ENCODE assay signal across 17 cellular contexts in genomic region chr2:234679151-234679765, GRCh38.
DNase-seq lines count a peak whose midpoint lies in the region; ATAC-seq and TF ChIP-seq lines count a peak whose summit lies in the region.
"Had no signal": no experiment of that assay in that cellular context is flagged by ENCODE, and none has a peak within 500 bp of the region (broad histone marks: within the 10 kb centered on the region; RNA-seq: fewer than 3 reads in every experiment).

No MANE protein-coding gene starts in this region.

- H3K27ac ChIP-seq in GM23248 (peak overlapping the region; percentile 87), angular gyrus (ENCODE audit: low read depth, low read length) (peak overlapping the region; percentile 46), hepatocyte (peak overlapping the region; percentile 55), skin epidermis (peak overlapping the region in 11 of 21 experiments; percentile 3 to 81 (median 53)), neural progenitor cell (no peak overlapping the region)
- H3K27ac ChIP-seq: KMS-11 had no signal

- peaks cover 5% of the 10 kb centered on the region for H3K9me3 Mint-ChIP-seq in neural progenitor cell
- H3K9me3 Mint-ChIP-seq: activated CD4-positive, alpha-beta T cell treated with anti-CD3 and anti-CD28 coated beads, Interleukin-2, amount 10 ng/mL, durations not matched to agents 7 days and 5 days had no signal

- H3K27me3 ChIP-seq in GM23248 (replicated peaks; ENCODE audit: insufficient read depth) = no peaks in the 10 kb centered on the region
- H3K27me3 ChIP-seq in hepatocyte = no peaks in the 10 kb centered on the region
- no peaks in the 10 kb centered on the region for H3K27me3 ChIP-seq in neural progenitor cell
- H3K27me3 ChIP-seq: heart right ventricle had no signal

- H3K4me3 Mint-ChIP-seq in neural progenitor cell = no peak overlapping the region
- H3K4me3 Mint-ChIP-seq: activated CD4-positive, alpha-beta T cell treated with anti-CD3 and anti-CD28 coated beads, Interleukin-2, amount 10 ng/mL, durations not matched to agents 7 days and 5 days; neural crest cell; type B pancreatic cell had no signal

- H3K79me2 ChIP-seq in GM23248 (ENCODE audit: insufficient read depth) (no peaks in the 10 kb centered on the region), hepatocyte (no peaks in the 10 kb centered on the region), neural progenitor cell (ENCODE audit: low read depth) (no peaks in the 10 kb centered on the region)

- H3K9me2 ChIP-seq in GM23248 (ENCODE audit: insufficient read depth) (no peaks in the 10 kb centered on the region), hepatocyte (replicated peaks; ENCODE audit: insufficient read depth) (no peaks in the 10 kb centered on the region)

- H3K27ac Mint-ChIP-seq in neural progenitor cell = no peak overlapping the region
- H3K27ac Mint-ChIP-seq: activated CD4-positive, alpha-beta T cell treated with anti-CD3 and anti-CD28 coated beads, Interleukin-2, amount 10 ng/mL, durations not matched to agents 7 days and 5 days; type B pancreatic cell had no signal

- DNase-seq in GM23248 (peak; percentile 81), hepatocyte (ENCODE audit: low spot score) (no peak), erythroblast (lab: John Stamatoyannopoulos, UW) (no peak), left colon (no peak), neural progenitor cell (ENCODE audit: low spot score) (no peak), NCI-H2081 treated with DMSO at 0.1 percent for 48 hours (lab: John Stamatoyannopoulos, UW) (no peak)
- DNase-seq: activated CD4-positive, alpha-beta T cell treated with anti-CD3 and anti-CD28 coated beads, Interleukin-2, amount 10 ng/mL, durations not matched to agents 7 days and 5 days; DMS79 treated with DMSO at 0.1 percent for 48 hours; effector CD4-positive, alpha-beta T cell; NCI-H1694; T-helper 9 cell had no signal

- no peak for ATAC-seq in left colon

- TF ChIP-seq POLR2A in erythroblast (IDR thresholded peaks at IDR 0.05; ENCODE audit: low read length) = no peak

- intact Hi-C loops in left colon (cut with DNase I, micrococcal nuclease) = no loop called here

- H3K27me3 Mint-ChIP-seq in neural progenitor cell (ENCODE audit: insufficient read depth, low read depth) = peaks cover 10% of the 10 kb centered on the region
- H3K27me3 Mint-ChIP-seq: type B pancreatic cell had no signal

- H3K36me3 ChIP-seq in GM23248 (ENCODE audit: low read depth) (no peaks in the 10 kb centered on the region), hepatocyte (replicated peaks; ENCODE audit: insufficient read depth, low read depth) (no peaks in the 10 kb centered on the region), neural progenitor cell (no peaks in the 10 kb centered on the region)
- H3K36me3 ChIP-seq: heart right ventricle had no signal

- in situ Hi-C loops in GM23248 (cut with MboI) = no loop called here

- no peaks in the 10 kb centered on the region for H4K20me1 ChIP-seq in GM23248 (ENCODE audit: insufficient read depth)
- no peaks in the 10 kb centered on the region for H4K20me1 ChIP-seq in hepatocyte (ENCODE audit: insufficient read depth, poor library complexity, severe bottlenecking)
- H4K20me1 ChIP-seq in neural progenitor cell (ENCODE audit: low read depth) = no peaks in the 10 kb centered on the region

- 24 to 25% methylated on average over 13 of the region's 13 CpGs for WGBS in GM23248 (ENCODE audit: low coverage in 1 of 2, low lambda C conversion rate in 2 of 2, missing lambda C conversion rate in 2 of 2), 2 experiments
- 82% methylated on average over 13 of the region's 13 CpGs for WGBS in hepatocyte (ENCODE audit: low lambda C conversion rate, missing lambda C conversion rate)

- TF ChIP-seq CTCF in hepatocyte (IDR thresholded peaks at IDR 0.05; ENCODE audit: poor library complexity) (no peak), neural progenitor cell (IDR thresholded peaks at IDR 0.05) (no peak)

- H3K4me1 ChIP-seq in GM23248 (ENCODE audit: insufficient read depth) = peaks cover 48% of the 10 kb centered on the region
- peaks cover 33% of the 10 kb centered on the region for H3K4me1 ChIP-seq in hepatocyte (ENCODE audit: insufficient read depth)
- H3K4me1 ChIP-seq in neural progenitor cell = peaks cover 56% of the 10 kb centered on the region

- H3K9ac ChIP-seq in GM23248 = peak overlapping the region; percentile 59
- no peak overlapping the region for H3K9ac ChIP-seq in neural progenitor cell
- H3K9ac ChIP-seq: KMS-11 had no signal

- H3F3A ChIP-seq in GM23248 (ENCODE audit: insufficient read depth) (peaks cover 44% of the 10 kb centered on the region), neural progenitor cell (ENCODE audit: low read depth) (peaks cover 30% of the 10 kb centered on the region)

- no peaks in the 10 kb centered on the region for H3K36me3 Mint-ChIP-seq in neural progenitor cell
- H3K36me3 Mint-ChIP-seq: type B pancreatic cell had no signal

- H3K4me2 ChIP-seq in GM23248 (ENCODE audit: unreplicated experiment) (peak overlapping the region; percentile 74), hepatocyte (peak overlapping the region; percentile 3), neural progenitor cell (no peak overlapping the region)
- H3K4me2 ChIP-seq: KMS-11 had no signal

- peak overlapping the region; percentile 47 for H3K4me3 ChIP-seq in GM23248
- no peak overlapping the region for H3K4me3 ChIP-seq in hepatocyte
- no peak overlapping the region for H3K4me3 ChIP-seq in skin epidermis
- H3K4me3 ChIP-seq in neural progenitor cell = no peak overlapping the region
- H3K4me3 ChIP-seq: heart right ventricle had no signal

- H2AFZ ChIP-seq in GM23248 (peak overlapping the region; percentile 34; the same call in 1 of the 2 replicates), hepatocyte (no peak overlapping the region), neural progenitor cell (replicated peaks) (no peak overlapping the region)

- H3K9me3 ChIP-seq in GM23248 (ENCODE audit: low read depth) (no peaks in the 10 kb centered on the region), hepatocyte (ENCODE audit: low read depth) (no peaks in the 10 kb centered on the region), neural progenitor cell (ENCODE audit: low read depth) (no peaks in the 10 kb centered on the region)
- H3K9me3 ChIP-seq: heart right ventricle had no signal

- peaks cover 31% of the 10 kb centered on the region for H3K4me1 Mint-ChIP-seq in neural progenitor cell
- H3K4me1 Mint-ChIP-seq: activated CD4-positive, alpha-beta T cell treated with anti-CD3 and anti-CD28 coated beads, Interleukin-2, amount 10 ng/mL, durations not matched to agents 7 days and 5 days had no signal
